Comparison of ENCODE assay signal across 13 cellular contexts in genomic region chrX:56219702-56220101, GRCh38. TPM values are rescaled to one million over a fixed set of nuclear protein-coding genes. Genes with fewer than 3 reads are reported as not detected.
A peak's percentile ranks its signal among the peaks of the same experiment; 100 is the strongest.
DNase-seq lines count a peak whose midpoint lies in the region; ATAC-seq, FAIRE-seq and TF ChIP-seq lines count a peak whose summit lies in the region.
"Had no signal": no experiment of that assay in that cellular context is flagged by ENCODE, and none has a peak within 500 bp of the region (broad histone marks: within the 10 kb centered on the region; RNA-seq: fewer than 3 reads in every experiment).

No MANE protein-coding gene starts in this region.

- 0 out of 2 replicates have a peak, but pooled peaks have one; percentile 1 for TF ChIP-seq CTCF in GM12875 (IDR thresholded peaks at IDR 0.05; ENCODE audit: borderline replicate concordance, insufficient read depth, low read depth, low read length)

- peak; percentile 41 for FAIRE-seq in A204.1 (lab: Jason Lieb, UNC)
- FAIRE-seq: frontal cortex had no signal

- DNase-seq in SK-MEL-5 (ENCODE audit: low read depth, low spot score) = peak; percentile 25
- DNase-seq in kidney tubule cell (ENCODE audit: low spot score) = peak; percentile 13
- DNase-seq in NCI-H524 treated with DMSO at 0.1 percent for 48 hours (lab: John Stamatoyannopoulos, UW) = no peak
- DNase-seq in hepatic stellate cell (ENCODE audit: low spot score) = no peak
- DNase-seq in HCEC 1CT = no peak
- DNase-seq: activated T-cell treated with anti-CD3 and anti-CD28 coated beads, Interleukin-2, amount 50 U/mL, for 48 hours; CD8-positive, alpha-beta memory T cell; central memory CD4-positive, alpha-beta T cell; stimulated activated naive CD8-positive, alpha-beta T cell treated with anti-CD3 and anti-CD28 coated beads, Interleukin-15, Interleukin-2, amounts not matched to agents 100 U/mL and 50 U/mL, for 24 hours had no signal

- no peak for TF ChIP-seq POLR2A in GM18505 (IDR thresholded peaks at IDR 0.05; ENCODE audit: borderline replicate concordance, extremely low read depth, insufficient read depth, insufficient read length)

- ATAC-seq in GM18505 (IDR thresholded peaks at IDR 0.05; ENCODE audit: unreplicated experiment) = no peak
- ATAC-seq: stimulated activated naive CD8-positive, alpha-beta T cell treated with anti-CD3 and anti-CD28 coated beads, Interleukin-15, Interleukin-2, amounts not matched to agents 100 U/mL and 50 U/mL, for 24 hours had no signal

- in situ Hi-C loops in SK-MEL-5 (cut with HindIII; ENCODE audit: low pct_unique_long_range_greater_than_20kb, low sequenced_read_pairs) = no loop called here

- H3K4me3 ChIP-seq in GM12875 (ENCODE audit: low read depth, low read length) = no peak overlapping the region

RNA-seq across cellular contexts. Expression of gene KLF8, which starts 12.5 kb away (rescaled TPM):
- not detected in 2 replicates for total RNA-seq in SK-MEL-5 (2014; rRNA removed; shearing (Covaris generic))
- polyA plus RNA-seq in SK-MEL-5 (2015; cell fraction: cytosol; rRNA removed) = 0.05 and 0.11 TPM in 2 replicates
- 0.08 and 0.88 TPM in 2 replicates for polyA plus RNA-seq in SK-MEL-5 (2015; cell fraction: nucleus; rRNA removed)

Comparison
In these comparisons a context has a peak if more than half of its experiments do, and no peak if none do; other contexts are left out.
1. DNase-seq: peak in SK-MEL-5 (single experiment) and kidney tubule cell (single experiment); none in NCI-H524 treated with DMSO at 0.1 percent for 48 hours (single experiment), hepatic stellate cell (single experiment) and HCEC 1CT (single experiment).